1 cellular context compared by ENCODE assay signal in genomic region chr15:45586990-45587860, GRCh38.
A peak's percentile ranks its signal among the peaks of the same experiment; 100 is the strongest.
TF ChIP-seq lines count a peak whose summit lies in the region.

A gene with protein sequence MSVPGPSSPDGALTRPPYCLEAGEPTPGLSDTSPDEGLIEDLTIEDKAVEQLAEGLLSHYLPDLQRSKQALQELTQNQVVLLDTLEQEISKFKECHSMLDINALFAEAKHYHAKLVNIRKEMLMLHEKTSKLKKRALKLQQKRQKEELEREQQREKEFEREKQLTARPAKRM (plus strand): TSS chr15:45587379. CDS start chr15:45587444, 65 bp downstream.

TF ChIP-seq in HepG2, 621 proteins besides CTCF, POLR2A, EP300 and RAD21 (continued from another document and continues in another):
- TF ChIP-seq ZBTB40 (IDR thresholded peaks at IDR 0.05) (peak; percentile 72), ZBTB40 (CRISPR knock-in tag; IDR thresholded peaks at IDR 0.05) (peak; percentile 64), ZBTB3 (CRISPR knock-in tag; IDR thresholded peaks at IDR 0.05; ENCODE audit: borderline replicate concordance, low read depth) (no peak), CENPX (CRISPR knock-in tag; IDR thresholded peaks at IDR 0.05) (no peak), ZBTB33 (CRISPR knock-in tag; IDR thresholded peaks at IDR 0.05) (no peak), ZNF547 (CRISPR knock-in tag; IDR thresholded peaks at IDR 0.05) (peak; percentile 41; the same call in 1 of the 2 replicates), TCF7L2 (IDR thresholded peaks at IDR 0.05; ENCODE audit: low read depth, low read length) (no peak), ZNF101 (CRISPR knock-in tag; IDR thresholded peaks at IDR 0.05; ENCODE audit: borderline replicate concordance, low read depth) (no peak), NFYB (CRISPR knock-in tag; IDR thresholded peaks at IDR 0.05) (peak; percentile 83), ZNF552 (CRISPR knock-in tag; IDR thresholded peaks at IDR 0.05; ENCODE audit: borderline replicate concordance) (no peak; the same call in 1 of the 2 replicates), ZNF282 (IDR thresholded peaks at IDR 0.05; ENCODE audit: partially characterized antibody) (no peak), ZNF430 (CRISPR knock-in tag; IDR thresholded peaks at IDR 0.05) (peak; percentile 79; the same call in 1 of the 2 replicates), ZXDC (CRISPR knock-in tag; IDR thresholded peaks at IDR 0.05) (peak; percentile 55; the same call in 1 of the 2 replicates), ZNF639 (CRISPR knock-in tag; conservative IDR thresholded peaks at IDR 0.05) (peak; percentile 92; the same call in 1 of the 2 replicates), JDP2 (CRISPR knock-in tag; IDR thresholded peaks at IDR 0.05; ENCODE audit: borderline replicate concordance) (no peak), AGO1 (IDR thresholded peaks at IDR 0.05; ENCODE audit: low read depth, low read length, poor library complexity, severe bottlenecking) (peak; percentile 69), NBN (conservative IDR thresholded peaks at IDR 0.05) (no peak), SMYD3 (CRISPR knock-in tag; IDR thresholded peaks at IDR 0.05) (peak; percentile 61; the same call in 1 of the 2 replicates), ZNF232 (CRISPR knock-in tag; IDR thresholded peaks at IDR 0.05; ENCODE audit: borderline replicate concordance) (no peak; the same call in 1 of the 2 replicates), FOXK1 (CRISPR knock-in tag; IDR thresholded peaks at IDR 0.05; ENCODE audit: borderline replicate concordance, low read depth) (peak; percentile 66; the same call in 1 of the 2 replicates), ZNF337 (CRISPR knock-in tag; IDR thresholded peaks at IDR 0.05; ENCODE audit: borderline replicate concordance, low read depth) (no peak), TOE1 (CRISPR knock-in tag; IDR thresholded peaks at IDR 0.05) (peak; percentile 39; the same call in 1 of the 2 replicates), ZNF652 (CRISPR knock-in tag; IDR thresholded peaks at IDR 0.05; ENCODE audit: borderline replicate concordance, low read depth) (no peak), GLMP (CRISPR knock-in tag; IDR thresholded peaks at IDR 0.05; ENCODE audit: borderline replicate concordance) (no peak), ZNF343 (CRISPR knock-in tag; IDR thresholded peaks at IDR 0.05) (peak; percentile 87; the same call in 1 of the 2 replicates), SOX13 (IDR thresholded peaks at IDR 0.05) (no peak), SOX13 (CRISPR knock-in tag; conservative IDR thresholded peaks at IDR 0.05 in 1 of 2, IDR thresholded peaks at IDR 0.05 in 1 of 2) (peak in 1 of 2 experiments; percentile 65; a peak in 2 of 4 replicates), NR2C2 (CRISPR knock-in tag; IDR thresholded peaks at IDR 0.05; ENCODE audit: borderline replicate concordance) (peak; percentile 87), JUN (CRISPR knock-in tag; IDR thresholded peaks at IDR 0.05) (0 out of 2 replicates have a peak, but pooled peaks have one; percentile 30), ZNF709 (CRISPR knock-in tag; IDR thresholded peaks at IDR 0.05) (peak; percentile 95), HDAC6 (IDR thresholded peaks at IDR 0.05; ENCODE audit: low read depth, low read length) (no peak), FOXC1 (CRISPR knock-in tag; IDR thresholded peaks at IDR 0.05; ENCODE audit: borderline replicate concordance) (peak; percentile 98)
- TF ChIP-seq, protein P1, sequence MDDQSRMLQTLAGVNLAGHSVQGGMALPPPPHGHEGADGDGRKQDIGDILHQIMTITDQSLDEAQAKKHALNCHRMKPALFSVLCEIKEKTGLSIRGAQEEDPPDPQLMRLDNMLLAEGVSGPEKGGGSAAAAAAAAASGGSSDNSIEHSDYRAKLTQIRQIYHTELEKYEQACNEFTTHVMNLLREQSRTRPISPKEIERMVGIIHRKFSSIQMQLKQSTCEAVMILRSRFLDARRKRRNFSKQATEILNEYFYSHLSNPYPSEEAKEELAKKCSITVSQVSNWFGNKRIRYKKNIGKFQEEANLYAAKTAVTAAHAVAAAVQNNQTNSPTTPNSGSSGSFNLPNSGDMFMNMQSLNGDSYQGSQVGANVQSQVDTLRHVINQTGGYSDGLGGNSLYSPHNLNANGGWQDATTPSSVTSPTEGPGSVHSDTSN (CRISPR knock-in tag; IDR thresholded peaks at IDR 0.05; ENCODE audit: borderline replicate concordance), result 0 out of 2 replicates have a peak, but pooled peaks have one; percentile 41
- TF ChIP-seq, protein P2, sequence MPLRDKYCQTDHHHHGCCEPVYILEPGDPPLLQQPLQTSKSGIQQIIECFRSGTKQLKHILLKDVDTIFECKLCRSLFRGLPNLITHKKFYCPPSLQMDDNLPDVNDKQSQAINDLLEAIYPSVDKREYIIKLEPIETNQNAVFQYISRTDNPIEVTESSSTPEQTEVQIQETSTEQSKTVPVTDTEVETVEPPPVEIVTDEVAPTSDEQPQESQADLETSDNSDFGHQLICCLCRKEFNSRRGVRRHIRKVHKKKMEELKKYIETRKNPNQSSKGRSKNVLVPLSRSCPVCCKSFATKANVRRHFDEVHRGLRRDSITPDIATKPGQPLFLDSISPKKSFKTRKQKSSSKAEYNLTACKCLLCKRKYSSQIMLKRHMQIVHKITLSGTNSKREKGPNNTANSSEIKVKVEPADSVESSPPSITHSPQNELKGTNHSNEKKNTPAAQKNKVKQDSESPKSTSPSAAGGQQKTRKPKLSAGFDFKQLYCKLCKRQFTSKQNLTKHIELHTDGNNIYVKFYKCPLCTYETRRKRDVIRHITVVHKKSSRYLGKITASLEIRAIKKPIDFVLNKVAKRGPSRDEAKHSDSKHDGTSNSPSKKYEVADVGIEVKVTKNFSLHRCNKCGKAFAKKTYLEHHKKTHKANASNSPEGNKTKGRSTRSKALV (CRISPR knock-in tag; IDR thresholded peaks at IDR 0.05), result peak; percentile 70
- TF ChIP-seq, protein P3, sequence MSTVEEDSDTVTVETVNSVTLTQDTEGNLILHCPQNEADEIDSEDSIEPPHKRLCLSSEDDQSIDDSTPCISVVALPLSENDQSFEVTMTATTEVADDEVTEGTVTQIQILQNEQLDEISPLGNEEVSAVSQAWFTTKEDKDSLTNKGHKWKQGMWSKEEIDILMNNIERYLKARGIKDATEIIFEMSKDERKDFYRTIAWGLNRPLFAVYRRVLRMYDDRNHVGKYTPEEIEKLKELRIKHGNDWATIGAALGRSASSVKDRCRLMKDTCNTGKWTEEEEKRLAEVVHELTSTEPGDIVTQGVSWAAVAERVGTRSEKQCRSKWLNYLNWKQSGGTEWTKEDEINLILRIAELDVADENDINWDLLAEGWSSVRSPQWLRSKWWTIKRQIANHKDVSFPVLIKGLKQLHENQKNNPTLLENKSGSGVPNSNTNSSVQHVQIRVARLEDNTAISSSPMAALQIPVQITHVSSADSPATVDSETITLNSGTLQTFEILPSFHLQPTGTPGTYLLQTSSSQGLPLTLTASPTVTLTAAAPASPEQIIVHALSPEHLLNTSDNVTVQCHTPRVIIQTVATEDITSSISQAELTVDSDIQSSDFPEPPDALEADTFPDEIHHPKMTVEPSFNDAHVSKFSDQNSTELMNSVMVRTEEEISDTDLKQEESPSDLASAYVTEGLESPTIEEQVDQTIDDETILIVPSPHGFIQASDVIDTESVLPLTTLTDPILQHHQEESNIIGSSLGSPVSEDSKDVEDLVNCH (CRISPR knock-in tag; IDR thresholded peaks at IDR 0.05), result no peak
